In genomic region chr11:28529540-28530410, GRCh38 we compare ENCODE assay signal across 8 cellular contexts.
DNase-seq lines count a peak whose midpoint lies in the region; ATAC-seq and TF ChIP-seq lines count a peak whose summit lies in the region.

No MANE protein-coding gene starts in this region.

- TF ChIP-seq CTCF in BE2C (IDR thresholded peaks at IDR 0.05; ENCODE audit: low read depth, low read length) (peak; percentile 35), epithelial cell of proximal tubule (conservative IDR thresholded peaks at IDR 0.05; ENCODE audit: low read depth, low read length) (peak; percentile 54)

- no peaks in the 10 kb centered on the region for H3K9me3 ChIP-seq in BE2C

- ATAC-seq in GM19328 (IDR thresholded peaks at IDR 0.05; ENCODE audit: unreplicated experiment) = no peak
- ATAC-seq in HG03108 (IDR thresholded peaks at IDR 0.05; ENCODE audit: unreplicated experiment) = no peak

- DNase-seq in BE2C = peak; percentile 7
- DNase-seq in H7 = peak; percentile 45
- DNase-seq in NCI-H774 (lab: John Stamatoyannopoulos, UW) = peak; percentile 26
- peak; percentile 6 for DNase-seq in epithelial cell of proximal tubule (ENCODE audit: low read depth)
- peak; percentile 26 for DNase-seq in pulmonary artery endothelial cell (ENCODE audit: low read depth, low spot score)
- DNase-seq in activated CD4-positive, alpha-beta T cell treated with anti-CD3 and anti-CD28 coated beads, Interleukin-2, amount 50 U/mL, for 1 hour = no peak

- H3K36me3 ChIP-seq in BE2C = no peaks in the 10 kb centered on the region
- H3K36me3 ChIP-seq in H7 (replicated peaks; ENCODE audit: control insufficient read depth, insufficient read depth, low read length) = no peaks in the 10 kb centered on the region

- H3K4me3 ChIP-seq in BE2C (ENCODE audit: low read depth, low read length) (no peak overlapping the region), H7 (ENCODE audit: insufficient read depth, low read depth, low read length) (no peak overlapping the region), epithelial cell of proximal tubule (ENCODE audit: low read depth, low read length) (no peak overlapping the region)

- H3K4me1 ChIP-seq in BE2C = no peaks in the 10 kb centered on the region

- H3K27me3 ChIP-seq in BE2C (no peaks in the 10 kb centered on the region), H7 (ENCODE audit: control insufficient read depth, insufficient read depth, low read length) (no peaks in the 10 kb centered on the region)
